Comparison of ENCODE assay signal across 8 cellular contexts in the genomic region with DNA sequence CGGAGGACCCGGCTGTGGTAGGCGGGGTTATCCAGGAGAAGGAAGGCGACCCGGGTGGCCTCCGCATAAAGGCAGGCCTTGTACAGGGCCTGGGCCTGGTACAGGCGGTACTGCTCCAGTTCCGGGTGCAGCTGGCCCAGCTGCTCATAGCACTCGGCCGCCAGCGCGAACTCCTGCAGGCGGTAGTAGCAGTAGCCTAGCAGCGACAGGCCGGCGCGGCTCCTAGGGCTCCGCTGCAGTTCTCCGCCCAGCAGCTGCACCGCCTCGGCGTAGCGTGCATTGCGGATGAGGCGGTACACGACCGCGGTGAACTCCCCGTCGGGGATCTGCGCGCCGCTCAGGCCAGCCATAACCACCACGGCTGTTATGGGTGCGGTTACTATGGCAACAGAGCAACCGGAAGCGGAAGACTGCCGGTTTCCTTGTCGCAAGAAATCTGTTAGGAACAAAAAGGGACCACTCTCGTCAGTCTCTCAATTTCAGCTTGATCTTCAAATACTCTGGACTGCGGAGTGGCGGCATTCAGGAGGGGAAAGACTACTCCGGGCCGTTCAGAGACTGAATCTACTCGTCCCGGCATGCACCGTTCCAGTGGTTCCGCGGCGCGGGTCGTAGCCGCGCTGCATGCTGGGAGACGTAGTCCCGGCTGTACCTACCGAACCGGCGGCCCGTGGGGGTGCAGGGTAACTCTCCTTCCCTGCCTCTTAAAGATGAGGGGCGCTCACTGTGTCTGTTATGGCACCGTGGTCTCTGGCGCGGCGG.
DNase-seq lines count a peak whose midpoint lies in the region; ATAC-seq and TF ChIP-seq lines count a peak whose summit lies in the region.

No MANE protein-coding gene starts in this region.

- peak in 1 of 3 donors; percentile 5 for TF ChIP-seq CTCF in lower leg skin (IDR thresholded peaks at IDR 0.05)

- peak overlapping the region; percentile 97 for H3K4me3 ChIP-seq in CD4-positive, CD25-positive, alpha-beta regulatory T cell (ENCODE audit: low read depth, low read length)
- H3K4me3 ChIP-seq in duodenal mucosa (ENCODE audit: low read depth in 1 of 2, low read length in 2 of 2) = peak overlapping the region; percentile 99
- H3K4me3 ChIP-seq in lower leg skin (ENCODE audit: low read depth, poor library complexity, severe bottlenecking) = peak overlapping the region; percentile 54

- no peaks in the 10 kb centered on the region for H3K36me3 ChIP-seq in CD4-positive, CD25-positive, alpha-beta regulatory T cell (ENCODE audit: control insufficient read depth, insufficient read depth, low read length)
- H3K36me3 ChIP-seq in duodenal mucosa (ENCODE audit: control insufficient read depth in 1 of 2, insufficient read depth in 2 of 2, low read length in 2 of 2) = no peaks in the 10 kb centered on the region

- H3K9me3 Mint-ChIP-seq in CD4-positive, CD25-positive, alpha-beta regulatory T cell = peaks cover 0 to 3% (median 0%) of the 10 kb centered on the region in 7 donors
- H3K9me3 Mint-ChIP-seq in activated CD4-positive, alpha-beta memory T cell treated with anti-CD3 and anti-CD28 coated beads, Interleukin-2, amount 10 ng/mL, durations not matched to agents 7 days and 5 days = peaks cover 2% of the 10 kb centered on the region

- 1 to 3% methylated on average over 23 to 37 of the region's 65 CpGs for WGBS in lower leg skin, 2 donors

- H3K27ac Mint-ChIP-seq in CD4-positive, CD25-positive, alpha-beta regulatory T cell = peak overlapping the region; percentile 99 to 100 (median 99)
- peak overlapping the region; percentile 93 for H3K27ac Mint-ChIP-seq in activated CD4-positive, alpha-beta memory T cell treated with anti-CD3 and anti-CD28 coated beads, Interleukin-2, amount 10 ng/mL, durations not matched to agents 7 days and 5 days

- H3K9me3 ChIP-seq in CD4-positive, CD25-positive, alpha-beta regulatory T cell (ENCODE audit: control insufficient read depth in 2 of 2, low read length in 2 of 2) = no peaks in the 10 kb centered on the region
- H3K9me3 ChIP-seq in duodenal mucosa (ENCODE audit: control insufficient read depth in 1 of 2, low read length in 2 of 2) = no peaks in the 10 kb centered on the region

- H3K27ac ChIP-seq in CD4-positive, CD25-positive, alpha-beta regulatory T cell (ENCODE audit: insufficient read depth, low read length, poor library complexity, severe bottlenecking) = peak overlapping the region; percentile 98
- H3K27ac ChIP-seq in duodenal mucosa (ENCODE audit: low read depth, low read length) = peak overlapping the region; percentile 94

- H3K4me3 Mint-ChIP-seq in CD4-positive, CD25-positive, alpha-beta regulatory T cell = peak overlapping the region; percentile 90 to 99 (median 96)
- H3K4me3 Mint-ChIP-seq in activated CD4-positive, alpha-beta memory T cell treated with anti-CD3 and anti-CD28 coated beads, Interleukin-2, amount 10 ng/mL, durations not matched to agents 7 days and 5 days = peak overlapping the region; percentile 75

- CTCF ChIA-PET in activated CD4-positive, alpha-beta memory T cell treated with anti-CD3 and anti-CD28 coated beads, Interleukin-2, amount 10 ng/mL, durations not matched to agents 7 days and 5 days (lab: Charles Lee) = interaction anchor here (0.6 to 1.3 kb wide), 3 partner anchors 52 to 388 kb away, joined by 3 to 5 read pairs (median 3); no protein-coding TSS in a partner anchor

- H3K9ac ChIP-seq in duodenal mucosa (ENCODE audit: low read depth in 1 of 2, low read length in 2 of 2) = peak overlapping the region; percentile 94 to 96

- peaks cover 5 to 17% (median 11%) of the 10 kb centered on the region in 4 donors for H3K4me1 Mint-ChIP-seq in CD4-positive, CD25-positive, alpha-beta regulatory T cell
- peaks cover 22% of the 10 kb centered on the region for H3K4me1 Mint-ChIP-seq in activated CD4-positive, alpha-beta memory T cell treated with anti-CD3 and anti-CD28 coated beads, Interleukin-2, amount 10 ng/mL, durations not matched to agents 7 days and 5 days

- DNase-seq in CD4-positive, CD25-positive, alpha-beta regulatory T cell = peak; percentile 88 to 96 (median 95)
- peak; percentile 91 for DNase-seq in NCI-H774 (lab: John Stamatoyannopoulos, UW)
- DNase-seq in activated CD4-positive, alpha-beta memory T cell treated with anti-CD3 and anti-CD28 coated beads, Interleukin-2, amount 10 ng/mL, durations not matched to agents 7 days and 5 days = peak; percentile 92
- peak; percentile 80 to 96 for DNase-seq in lower leg skin (ENCODE audit: low spot score in 2 of 2)
- peak; percentile 90 for DNase-seq in stimulated activated CD4-positive, alpha-beta T cell treated with anti-CD3 and anti-CD28 coated beads, Interleukin-4, amount 100 ng/mL, for 24 hours

- intact Hi-C loops in lower leg skin (cut with DNase I; ENCODE audit: low total_unique reads) = no loop called here

- no peaks in the 10 kb centered on the region for H3K36me3 Mint-ChIP-seq in CD4-positive, CD25-positive, alpha-beta regulatory T cell
- H3K36me3 Mint-ChIP-seq in activated CD4-positive, alpha-beta memory T cell treated with anti-CD3 and anti-CD28 coated beads, Interleukin-2, amount 10 ng/mL, durations not matched to agents 7 days and 5 days (ENCODE audit: low read depth) = no peaks in the 10 kb centered on the region

- peaks cover 8% of the 10 kb centered on the region for H3K4me1 ChIP-seq in CD4-positive, CD25-positive, alpha-beta regulatory T cell (ENCODE audit: control insufficient read depth, insufficient read depth, low read length, poor library complexity, severe bottlenecking)
- H3K4me1 ChIP-seq in duodenal mucosa (ENCODE audit: control insufficient read depth in 1 of 2, insufficient read depth in 2 of 2, low read length in 2 of 2) = peaks cover 5% of the 10 kb centered on the region in 2 donors

- no peaks in the 10 kb centered on the region for H3K27me3 ChIP-seq in CD4-positive, CD25-positive, alpha-beta regulatory T cell (ENCODE audit: control insufficient read depth, insufficient read depth, low read length)
- H3K27me3 ChIP-seq in duodenal mucosa (ENCODE audit: control insufficient read depth in 1 of 2, insufficient read depth in 2 of 2, low read length in 2 of 2) = no peaks in the 10 kb centered on the region

- no peak for TF ChIP-seq POLR2A in lower leg skin (IDR thresholded peaks at IDR 0.05)

- ATAC-seq in CD4-positive, CD25-positive, alpha-beta regulatory T cell (ENCODE audit: low read depth in 2 of 2) = peak; percentile 91
- ATAC-seq in GM19452 (IDR thresholded peaks at IDR 0.05; ENCODE audit: unreplicated experiment) = peak; percentile 97
- peak; percentile 96 for ATAC-seq in HG03571 (IDR thresholded peaks at IDR 0.05; ENCODE audit: unreplicated experiment)

- peaks cover 6% of the 10 kb centered on the region for H3K27me3 Mint-ChIP-seq in CD4-positive, CD25-positive, alpha-beta regulatory T cell
- no peaks in the 10 kb centered on the region for H3K27me3 Mint-ChIP-seq in activated CD4-positive, alpha-beta memory T cell treated with anti-CD3 and anti-CD28 coated beads, Interleukin-2, amount 10 ng/mL, durations not matched to agents 7 days and 5 days

- POLR2A ChIA-PET in activated CD4-positive, alpha-beta memory T cell treated with anti-CD3 and anti-CD28 coated beads, Interleukin-2, amount 10 ng/mL, durations not matched to agents 7 days and 5 days (lab: Charles Lee) = interaction anchor here (0.6 to 1.5 kb wide), 4 partner anchors 65 to 972 kb away, joined by 3 to 4 read pairs (median 3); a partner anchor contains a TSS

Comparison
In these comparisons a context has a peak if more than half of its experiments do, and no peak if none do; other contexts are left out.
1. Peak in every context shown above with its lines: DNase-seq, ATAC-seq, H3K4me3 ChIP-seq and H3K27ac ChIP-seq.